Comparison of ENCODE assay signal across 1 cellular context in genomic region chr10:63521389-63522128, GRCh38.
A peak's percentile ranks its signal among the peaks of the same experiment; 100 is the strongest.
TF ChIP-seq lines count a peak whose summit lies in the region.

Gene REEP3, plus strand, starts transcription at chr10:63521401. Its CDS starts 145 bp downstream, at chr10:63521546.

TF ChIP-seq in HepG2, 621 proteins besides CTCF, POLR2A, EP300 and RAD21 (continued from another document and continues in another):
- TF ChIP-seq ZNF609 (CRISPR knock-in tag; IDR thresholded peaks at IDR 0.05; ENCODE audit: borderline replicate concordance) (no peak), ZNF513 (CRISPR knock-in tag; conservative IDR thresholded peaks at IDR 0.05) (no peak), NR2F2 (IDR thresholded peaks at IDR 0.05; ENCODE audit: borderline replicate concordance, low read depth) (no peak), HNRNPL (IDR thresholded peaks at IDR 0.05; ENCODE audit: low read depth, low read length) (no peak), ZNF12 (CRISPR knock-in tag; IDR thresholded peaks at IDR 0.05) (no peak; the same call in 1 of the 2 replicates), NR1H2 (CRISPR knock-in tag; IDR thresholded peaks at IDR 0.05; ENCODE audit: borderline replicate concordance, low read depth) (peak; percentile 22; the same call in 1 of the 2 replicates), TFDP2 (CRISPR knock-in tag; IDR thresholded peaks at IDR 0.05) (peak; percentile 72), IKZF5 (CRISPR knock-in tag; IDR thresholded peaks at IDR 0.05) (peak; percentile 19; the same call in 1 of the 2 replicates), SRSF1 (optimal IDR thresholded peaks at IDR 0.05; ENCODE audit: low read depth, low read length) (peak; percentile 49), HOXD1 (CRISPR knock-in tag; IDR thresholded peaks at IDR 0.05) (no peak), FOXK2 (IDR thresholded peaks at IDR 0.05) (no peak), NONO (IDR thresholded peaks at IDR 0.05) (no peak), NONO (CRISPR knock-in tag; conservative IDR thresholded peaks at IDR 0.05) (peak; percentile 61; the same call in 1 of the 2 replicates), ZGPAT (CRISPR knock-in tag; IDR thresholded peaks at IDR 0.05) (peak; percentile 55; the same call in 1 of the 2 replicates), DNMT1 (CRISPR knock-in tag; IDR thresholded peaks at IDR 0.05) (0 out of 2 replicates have a peak, but pooled peaks have one; percentile 36), SOX6 (IDR thresholded peaks at IDR 0.05) (no peak), SOX6 (CRISPR knock-in tag; IDR thresholded peaks at IDR 0.05) (peak; percentile 23; the same call in 1 of the 2 replicates), ZBTB1 (CRISPR knock-in tag; IDR thresholded peaks at IDR 0.05; ENCODE audit: borderline replicate concordance) (peak; percentile 75; the same call in 1 of the 2 replicates), ELF3 (CRISPR knock-in tag; IDR thresholded peaks at IDR 0.05) (no peak), KLF6 (CRISPR knock-in tag; IDR thresholded peaks at IDR 0.05) (0 out of 2 replicates have a peak, but pooled peaks have one; percentile 33), AGO2 (optimal IDR thresholded peaks at IDR 0.05; ENCODE audit: low read depth, low read length) (peak; percentile 91), ZSCAN25 (CRISPR knock-in tag; IDR thresholded peaks at IDR 0.05) (peak; percentile 69), BATF2 (CRISPR knock-in tag; IDR thresholded peaks at IDR 0.05) (no peak), ATF6 (CRISPR knock-in tag; conservative IDR thresholded peaks at IDR 0.05) (no peak), AFF4 (CRISPR knock-in tag; IDR thresholded peaks at IDR 0.05) (no peak; the same call in 1 of the 2 replicates), GABPB1 (CRISPR knock-in tag; IDR thresholded peaks at IDR 0.05) (peak; percentile 21; the same call in 1 of the 2 replicates), SRSF9 (IDR thresholded peaks at IDR 0.05; ENCODE audit: borderline replicate concordance, insufficient read depth, low read depth, low read length, poor library complexity, severe bottlenecking) (no peak), IRF9 (CRISPR knock-in tag; IDR thresholded peaks at IDR 0.05; ENCODE audit: borderline replicate concordance) (peak; percentile 10; the same call in 1 of the 2 replicates), HNRNPK (IDR thresholded peaks at IDR 0.05; ENCODE audit: low read depth, low read length, poor library complexity, severe bottlenecking) (peak; percentile 28), SPEN (CRISPR knock-in tag; IDR thresholded peaks at IDR 0.05; ENCODE audit: low read depth) (peak; percentile 74; the same call in 1 of the 2 replicates), EZH2 (conservative IDR thresholded peaks at IDR 0.05; ENCODE audit: low read depth, low read length) (no peak), KDM5B (CRISPR knock-in tag; IDR thresholded peaks at IDR 0.05; ENCODE audit: borderline replicate concordance) (0 out of 2 replicates have a peak, but pooled peaks have one; percentile 2), ZFP1 (CRISPR knock-in tag; IDR thresholded peaks at IDR 0.05) (no peak), ZNF501 (CRISPR knock-in tag; IDR thresholded peaks at IDR 0.05) (peak; percentile 55; the same call in 1 of the 2 replicates), ZBTB44 (CRISPR knock-in tag; IDR thresholded peaks at IDR 0.05) (peak; percentile 72; the same call in 1 of the 2 replicates), ZFX (CRISPR knock-in tag; IDR thresholded peaks at IDR 0.05; ENCODE audit: low read depth) (peak; percentile 98), IRF2 (CRISPR knock-in tag; IDR thresholded peaks at IDR 0.05) (peak; percentile 48; the same call in 1 of the 2 replicates), NFE2L1 (CRISPR knock-in tag; IDR thresholded peaks at IDR 0.05; ENCODE audit: borderline replicate concordance) (no peak), TAF15 (IDR thresholded peaks at IDR 0.05; ENCODE audit: low read depth, low read length, poor library complexity, severe bottlenecking) (peak; percentile 68), PHF8 (CRISPR knock-in tag; IDR thresholded peaks at IDR 0.05) (peak; percentile 98), MATR3 (CRISPR knock-in tag; IDR thresholded peaks at IDR 0.05) (no peak), SIN3A (IDR thresholded peaks at IDR 0.05; ENCODE audit: borderline replicate concordance, low read depth, low read length) (peak; percentile 65; the same call in 1 of the 2 replicates)
